9 cellular contexts compared by ENCODE assay signal in the genomic region with DNA sequence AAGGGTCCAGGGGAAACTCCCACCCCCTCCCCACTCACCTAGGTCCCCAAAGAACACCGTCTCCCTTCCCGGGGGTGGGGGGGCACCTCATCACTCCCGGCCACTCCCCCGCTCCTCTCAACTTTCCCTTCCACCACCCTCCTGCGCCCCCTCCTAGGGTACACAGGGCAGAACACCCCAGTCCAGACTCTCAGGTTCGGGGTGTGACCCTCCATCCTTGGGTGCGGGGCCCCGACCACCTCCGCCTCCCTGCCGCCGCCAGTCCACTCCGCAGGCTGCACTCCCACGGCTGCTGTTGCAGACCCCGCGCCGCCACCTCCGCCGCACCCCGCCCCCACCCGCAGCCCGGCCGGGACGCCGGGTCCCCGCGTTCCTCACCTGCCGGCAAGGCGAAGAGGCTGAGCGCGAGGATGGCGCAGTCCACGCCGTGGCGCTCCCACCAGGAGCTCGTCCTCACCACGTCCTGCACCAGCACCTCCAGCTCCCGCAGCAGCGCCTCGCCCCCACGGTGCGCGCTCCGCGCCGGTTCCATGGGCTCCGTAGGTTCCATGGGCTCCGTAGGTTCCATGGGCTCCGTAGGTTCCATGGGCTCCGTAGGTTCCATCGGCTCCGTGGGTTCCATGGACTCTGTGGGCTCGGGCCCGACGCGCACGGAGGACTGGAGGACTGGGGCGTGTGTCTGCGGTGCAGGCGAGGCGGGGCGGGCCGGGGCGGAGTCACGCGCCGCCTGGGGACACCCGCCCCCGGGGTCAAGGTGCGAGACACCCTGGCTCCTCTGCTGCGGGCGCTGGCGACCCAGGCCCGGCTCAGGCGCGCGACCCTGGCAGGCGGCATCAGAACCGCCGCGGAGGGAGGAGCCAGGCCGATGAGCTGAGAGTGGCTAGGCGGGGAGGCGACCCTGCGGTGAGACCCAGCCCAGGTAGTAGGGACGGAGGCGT. TPM values are rescaled to one million over a fixed set of nuclear protein-coding genes. Genes with fewer than 3 reads are reported as not detected.
DNase-seq lines count a peak whose midpoint lies in the region; ATAC-seq and TF ChIP-seq lines count a peak whose summit lies in the region.
"Had no signal": no experiment of that assay in that cellular context is flagged by ENCODE, and none has a peak within 500 bp of the region (broad histone marks: within the 10 kb centered on the region; RNA-seq: fewer than 3 reads in every experiment).

A gene with protein sequence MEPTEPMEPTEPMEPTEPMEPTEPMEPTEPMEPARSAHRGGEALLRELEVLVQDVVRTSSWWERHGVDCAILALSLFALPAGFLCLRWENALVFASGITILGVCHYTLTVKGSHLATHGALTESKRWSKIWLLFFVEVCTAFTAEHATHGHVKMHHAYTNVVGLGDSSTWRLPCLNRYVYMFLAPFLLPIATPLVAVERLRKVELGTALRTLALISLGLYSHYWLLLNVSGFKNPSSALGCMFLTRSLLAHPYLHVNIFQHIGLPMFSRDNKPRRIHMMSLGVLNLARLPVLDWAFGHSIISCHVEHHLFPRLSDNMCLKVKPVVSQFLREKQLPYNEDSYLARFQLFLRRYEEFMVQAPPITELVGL (minus strand): TSS at position 660 of the 938 bp plus-strand sequence. CDS start 38 bp downstream, at position 622.

- no peak within 1 kb of the TSS for H3K27ac ChIP-seq in ACC112 (ENCODE audit: low read depth, low read length)
- no peak within 1 kb of the TSS for H3K27ac ChIP-seq in Panc1 (ENCODE audit: low read length)
- no peak within 1 kb of the TSS for H3K27ac ChIP-seq in mucosa of rectum (ENCODE audit: low read depth in 2 of 2, low read length in 2 of 2)

- intact Hi-C loops in Panc1 (cut with micrococcal nuclease; ENCODE audit: unreplicated experiment): no loop called here

- H3K4me1 ChIP-seq in ACC112 (ENCODE audit: control insufficient read depth, insufficient read depth, low read length, unreplicated experiment) (no peaks in the 10 kb centered on the region), Panc1 (ENCODE audit: control insufficient read depth, insufficient read depth, low read length) (no peaks in the 10 kb centered on the region), mucosa of rectum (ENCODE audit: control insufficient read depth in 2 of 2, insufficient read depth in 2 of 2, low read length in 2 of 2) (peaks cover 0 to 4% of the 10 kb centered on the region in 2 donors)

- H3K4me3 ChIP-seq in ACC112 (ENCODE audit: low read depth, low read length) (peak within 1 kb of the TSS; percentile 58; the same call in 1 of the 2 replicates), Panc1 (ENCODE audit: low read depth in 2 of 2, low read length in 2 of 2) (peak within 1 kb of the TSS; percentile 39 to 41), epithelial cell of esophagus (ENCODE audit: low read length) (peak within 1 kb of the TSS; percentile 34), mucosa of rectum (ENCODE audit: low read length in 2 of 2) (peak within 1 kb of the TSS; percentile 20 to 43)

- H3K27me3 ChIP-seq in ACC112 (ENCODE audit: insufficient read depth, low read length) (peaks cover 67% of the 10 kb centered on the region), Panc1 (ENCODE audit: control insufficient read depth, insufficient read depth, low read length) (peaks cover 12% of the 10 kb centered on the region), mucosa of rectum (ENCODE audit: control insufficient read depth in 2 of 2, insufficient read depth in 2 of 2, low read length in 2 of 2) (peaks cover 29 to 34% of the 10 kb centered on the region in 2 donors)

- BruUV-seq in Panc1 (replicated peaks; lab: Mats Ljungman, UMichigan): no TSS peak

- DNase-seq in Panc1 (ENCODE audit: low read depth, low spot score) (no peak), epithelial cell of esophagus (ENCODE audit: low read depth) (no peak), DMS114 treated with DMSO at 0.1 percent for 48 hours (lab: John Stamatoyannopoulos, UW; ENCODE audit: unreplicated experiment) (no peak)
- DNase-seq in activated CD4-positive, CD25-positive, alpha-beta regulatory T cell (lab: John Stamatoyannopoulos, UW): no peak
- DNase-seq: DMS 273 treated with DMSO at 0.1 percent for 48 hours had no signal

- no peaks in the 10 kb centered on the region for H3K79me2 ChIP-seq in ACC112 (ENCODE audit: control insufficient read depth, insufficient read depth, low read length, unreplicated experiment)

- in situ Hi-C loops in Panc1 (cut with HindIII; ENCODE audit: low pct_unique_long_range_greater_than_20kb, low sequenced_read_pairs): no loop called here

- TF ChIP-seq CTCF in Panc1 (IDR thresholded peaks at IDR 0.05): no peak
- TF ChIP-seq CTCF in epithelial cell of esophagus (IDR thresholded peaks at IDR 0.05; ENCODE audit: insufficient read depth, low read depth, low read length, missing control alignments): no peak

- H3K36me3 ChIP-seq in ACC112 (ENCODE audit: insufficient read depth, low read length) (no peaks in the 10 kb centered on the region), Panc1 (ENCODE audit: control insufficient read depth, insufficient read depth, low read length) (no peaks in the 10 kb centered on the region), mucosa of rectum (ENCODE audit: control insufficient read depth in 2 of 2, insufficient read depth in 2 of 2, low read length in 2 of 2) (no peaks in the 10 kb centered on the region)

- H3K9ac ChIP-seq in mucosa of rectum (ENCODE audit: low read depth in 1 of 2, low read length in 2 of 2): no peak within 1 kb of the TSS

- POLR2A ChIA-PET in Panc1 (lab: Charles Lee): interaction anchor here (0.6 kb wide), 1 partner anchor 16 kb away, joined by 10 read pairs; no protein-coding TSS in a partner anchor

- no peak within 1 kb of the TSS for H2AFZ ChIP-seq in ACC112 (ENCODE audit: low read length, unreplicated experiment)

- ATAC-seq in Panc1 (peak; percentile 41), HG03045 (IDR thresholded peaks at IDR 0.05; ENCODE audit: unreplicated experiment) (no peak), HG02610 (IDR thresholded peaks at IDR 0.05; ENCODE audit: unreplicated experiment) (no peak)

- H3K9me3 ChIP-seq in Panc1 (ENCODE audit: control insufficient read depth, insufficient read depth, low read depth, low read length) (no peaks in the 10 kb centered on the region), mucosa of rectum (ENCODE audit: control insufficient read depth in 2 of 2, low read length in 2 of 2) (no peaks in the 10 kb centered on the region)

- CTCF ChIA-PET in Panc1 (lab: Charles Lee): interaction anchor here (0.6 kb wide), 1 partner anchor 290 kb away, joined by 3 read pairs; no protein-coding TSS in a partner anchor

RNA-seq across cellular contexts. Expression of the gene that starts here (rescaled TPM):
- total RNA-seq in Panc1 (2021; ENCODE audit: unreplicated experiment): not detected
- 0.59 TPM for polyA plus RNA-seq in Panc1 (2012; ENCODE audit: insufficient read length)

Comparison
In these comparisons a context has a peak if more than half of its experiments do, and no peak if none do; other contexts are left out.
1. Peak in ATAC-seq and H3K4me3 ChIP-seq in Panc1; RNA of the gene not detected or under 1 TPM.